1 cellular context compared by ENCODE assay signal in the genomic region with DNA sequence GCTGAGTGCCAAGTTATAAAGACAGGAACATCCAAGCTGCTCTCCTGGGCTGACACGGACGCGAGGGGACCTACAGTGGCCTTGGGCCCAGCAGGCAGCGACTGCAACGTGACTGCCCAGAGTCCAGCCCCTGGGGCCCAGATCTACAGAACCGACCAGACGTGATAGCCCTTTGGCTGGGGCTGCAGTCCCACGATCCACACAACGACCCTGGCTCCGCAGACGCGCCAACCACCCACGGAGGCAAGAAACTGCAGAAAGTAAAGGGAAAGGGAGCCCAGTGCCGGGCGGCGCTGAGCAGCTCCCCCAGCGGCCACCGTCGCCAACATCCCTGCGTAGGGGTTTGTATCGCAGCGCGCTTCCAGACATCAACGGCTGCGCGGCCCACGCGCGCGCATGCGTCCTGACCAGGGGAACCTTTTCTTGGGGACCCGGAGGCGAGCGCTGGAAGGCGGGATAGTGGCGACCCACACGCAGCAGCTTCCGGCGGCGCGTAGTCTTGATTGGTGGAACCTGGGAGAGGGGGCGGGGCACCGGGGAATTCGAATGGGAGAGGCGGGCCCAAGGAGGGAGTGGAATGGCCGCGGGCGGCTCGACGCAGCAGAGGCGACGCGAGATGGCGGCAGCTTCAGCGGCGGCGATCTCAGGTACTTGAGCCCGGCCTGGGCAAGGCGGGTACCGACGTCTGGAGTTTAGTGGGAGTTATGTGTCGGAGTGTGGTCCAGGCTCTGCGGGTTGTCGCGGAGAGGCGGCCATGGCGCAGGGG.
TF ChIP-seq lines count a peak whose summit lies in the region.

Gene KIF22 (plus strand): TSS at position 569 of the 766 bp plus-strand sequence. CDS start 9 bp downstream, at position 578.

TF ChIP-seq in HEK293, 187 proteins besides CTCF, POLR2A, EP300 and RAD21 (continued from another document and continues in another):
- TF ChIP-seq, protein P1, sequence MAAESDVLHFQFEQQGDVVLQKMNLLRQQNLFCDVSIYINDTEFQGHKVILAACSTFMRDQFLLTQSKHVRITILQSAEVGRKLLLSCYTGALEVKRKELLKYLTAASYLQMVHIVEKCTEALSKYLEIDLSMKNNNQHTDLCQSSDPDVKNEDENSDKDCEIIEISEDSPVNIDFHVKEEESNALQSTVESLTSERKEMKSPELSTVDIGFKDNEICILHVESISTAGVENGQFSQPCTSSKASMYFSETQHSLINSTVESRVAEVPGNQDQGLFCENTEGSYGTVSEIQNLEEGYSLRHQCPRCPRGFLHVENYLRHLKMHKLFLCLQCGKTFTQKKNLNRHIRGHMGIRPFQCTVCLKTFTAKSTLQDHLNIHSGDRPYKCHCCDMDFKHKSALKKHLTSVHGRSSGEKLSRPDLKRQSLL (tag by site-specific recombination; IDR thresholded peaks at IDR 0.05): no peak
- TF ChIP-seq REPIN1 (tag by site-specific recombination; IDR thresholded peaks at IDR 0.05; ENCODE audit: low read depth): 0 out of 2 replicates have a peak, but pooled peaks have one; percentile 50
- TF ChIP-seq REST (tag by site-specific recombination; IDR thresholded peaks at IDR 0.05): no peak
- peak; percentile 63; the same call in 1 of the 2 replicates for TF ChIP-seq GLIS1 (tag by site-specific recombination; IDR thresholded peaks at IDR 0.05)
- TF ChIP-seq ZNF121 (tag by site-specific recombination; IDR thresholded peaks at IDR 0.05): peak; percentile 48; the same call in 1 of the 2 replicates
- TF ChIP-seq ZNF394 (tag by site-specific recombination; IDR thresholded peaks at IDR 0.05; ENCODE audit: borderline replicate concordance): no peak; the same call in 1 of the 2 replicates
- peak; percentile 48; the same call in 1 of the 2 replicates for TF ChIP-seq ZNF843 (tag by site-specific recombination; IDR thresholded peaks at IDR 0.05)
- peak; percentile 89 for TF ChIP-seq KLF16 (tag by site-specific recombination; IDR thresholded peaks at IDR 0.05)
- no peak for TF ChIP-seq ZNF350 (tag by site-specific recombination; IDR thresholded peaks at IDR 0.05)
- TF ChIP-seq, protein P2, sequence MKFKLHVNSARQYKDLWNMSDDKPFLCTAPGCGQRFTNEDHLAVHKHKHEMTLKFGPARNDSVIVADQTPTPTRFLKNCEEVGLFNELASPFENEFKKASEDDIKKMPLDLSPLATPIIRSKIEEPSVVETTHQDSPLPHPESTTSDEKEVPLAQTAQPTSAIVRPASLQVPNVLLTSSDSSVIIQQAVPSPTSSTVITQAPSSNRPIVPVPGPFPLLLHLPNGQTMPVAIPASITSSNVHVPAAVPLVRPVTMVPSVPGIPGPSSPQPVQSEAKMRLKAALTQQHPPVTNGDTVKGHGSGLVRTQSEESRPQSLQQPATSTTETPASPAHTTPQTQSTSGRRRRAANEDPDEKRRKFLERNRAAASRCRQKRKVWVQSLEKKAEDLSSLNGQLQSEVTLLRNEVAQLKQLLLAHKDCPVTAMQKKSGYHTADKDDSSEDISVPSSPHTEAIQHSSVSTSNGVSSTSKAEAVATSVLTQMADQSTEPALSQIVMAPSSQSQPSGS (tag by site-specific recombination; IDR thresholded peaks at IDR 0.05; ENCODE audit: low read depth): no peak
- TF ChIP-seq EGR2 (tag by site-specific recombination; IDR thresholded peaks at IDR 0.05; ENCODE audit: low read depth): peak; percentile 93
- peak; percentile 93 for TF ChIP-seq ZFHX2 (tag by site-specific recombination; conservative IDR thresholded peaks at IDR 0.05)
- TF ChIP-seq ZNF701 (tag by site-specific recombination; IDR thresholded peaks at IDR 0.05): no peak
- TF ChIP-seq KLF10 (tag by site-specific recombination; IDR thresholded peaks at IDR 0.05): peak; percentile 58
- TF ChIP-seq RBAK (tag by site-specific recombination; IDR thresholded peaks at IDR 0.05): no peak
- peak; percentile 40; the same call in 1 of the 2 replicates for TF ChIP-seq ZIC2 (tag by site-specific recombination; IDR thresholded peaks at IDR 0.05)
- TF ChIP-seq, protein P3, sequence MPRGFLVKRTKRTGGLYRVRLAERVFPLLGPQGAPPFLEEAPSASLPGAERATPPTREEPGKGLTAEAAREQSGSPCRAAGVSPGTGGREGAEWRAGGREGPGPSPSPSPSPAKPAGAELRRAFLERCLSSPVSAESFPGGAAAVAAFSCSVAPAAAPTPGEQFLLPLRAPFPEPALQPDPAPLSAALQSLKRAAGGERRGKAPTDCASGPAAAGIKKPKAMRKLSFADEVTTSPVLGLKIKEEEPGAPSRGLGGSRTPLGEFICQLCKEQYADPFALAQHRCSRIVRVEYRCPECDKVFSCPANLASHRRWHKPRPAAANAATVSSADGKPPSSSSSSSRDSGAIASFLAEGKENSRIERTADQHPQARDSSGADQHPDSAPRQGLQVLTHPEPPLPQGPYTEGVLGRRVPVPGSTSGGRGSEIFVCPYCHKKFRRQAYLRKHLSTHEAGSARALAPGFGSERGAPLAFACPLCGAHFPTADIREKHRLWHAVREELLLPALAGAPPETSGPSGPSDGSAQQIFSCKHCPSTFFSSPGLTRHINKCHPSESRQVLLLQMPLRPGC (tag by site-specific recombination; IDR thresholded peaks at IDR 0.05): peak; percentile 13; the same call in 1 of the 2 replicates
- TF ChIP-seq, protein P4, sequence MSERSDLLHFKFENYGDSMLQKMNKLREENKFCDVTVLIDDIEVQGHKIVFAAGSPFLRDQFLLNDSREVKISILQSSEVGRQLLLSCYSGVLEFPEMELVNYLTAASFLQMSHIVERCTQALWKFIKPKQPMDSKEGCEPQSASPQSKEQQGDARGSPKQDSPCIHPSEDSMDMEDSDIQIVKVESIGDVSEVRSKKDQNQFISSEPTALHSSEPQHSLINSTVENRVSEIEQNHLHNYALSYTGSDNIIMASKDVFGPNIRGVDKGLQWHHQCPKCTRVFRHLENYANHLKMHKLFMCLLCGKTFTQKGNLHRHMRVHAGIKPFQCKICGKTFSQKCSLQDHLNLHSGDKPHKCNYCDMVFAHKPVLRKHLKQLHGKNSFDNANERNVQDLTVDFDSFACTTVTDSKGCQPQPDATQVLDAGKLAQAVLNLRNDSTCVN (tag by site-specific recombination; optimal IDR thresholded peaks at IDR 0.05): peak; percentile 95
- 0 out of 2 replicates have a peak, but pooled peaks have one; percentile 55 for TF ChIP-seq ZNF561 (tag by site-specific recombination; IDR thresholded peaks at IDR 0.05; ENCODE audit: borderline replicate concordance)
- TF ChIP-seq SP7 (tag by site-specific recombination; IDR thresholded peaks at IDR 0.05): peak; percentile 79
- peak; percentile 88 for TF ChIP-seq ZNF501 (tag by site-specific recombination; IDR thresholded peaks at IDR 0.05)
- TF ChIP-seq HOXA7 (CRISPR knock-in tag; IDR thresholded peaks at IDR 0.05; ENCODE audit: borderline replicate concordance): no peak
- TF ChIP-seq ZSCAN30 (tag by site-specific recombination; IDR thresholded peaks at IDR 0.05): peak; percentile 84
- peak; percentile 58; the same call in 1 of the 2 replicates for TF ChIP-seq ZNF76 (tag by site-specific recombination; IDR thresholded peaks at IDR 0.05; ENCODE audit: borderline replicate concordance, low read depth)
- no peak; the same call in 1 of the 2 replicates for TF ChIP-seq ZFP69B (tag by site-specific recombination; IDR thresholded peaks at IDR 0.05)
- TF ChIP-seq ZNF341 (tag by site-specific recombination; IDR thresholded peaks at IDR 0.05; ENCODE audit: low read depth): 0 out of 2 replicates have a peak, but pooled peaks have one; percentile 40
- TF ChIP-seq, protein P5, sequence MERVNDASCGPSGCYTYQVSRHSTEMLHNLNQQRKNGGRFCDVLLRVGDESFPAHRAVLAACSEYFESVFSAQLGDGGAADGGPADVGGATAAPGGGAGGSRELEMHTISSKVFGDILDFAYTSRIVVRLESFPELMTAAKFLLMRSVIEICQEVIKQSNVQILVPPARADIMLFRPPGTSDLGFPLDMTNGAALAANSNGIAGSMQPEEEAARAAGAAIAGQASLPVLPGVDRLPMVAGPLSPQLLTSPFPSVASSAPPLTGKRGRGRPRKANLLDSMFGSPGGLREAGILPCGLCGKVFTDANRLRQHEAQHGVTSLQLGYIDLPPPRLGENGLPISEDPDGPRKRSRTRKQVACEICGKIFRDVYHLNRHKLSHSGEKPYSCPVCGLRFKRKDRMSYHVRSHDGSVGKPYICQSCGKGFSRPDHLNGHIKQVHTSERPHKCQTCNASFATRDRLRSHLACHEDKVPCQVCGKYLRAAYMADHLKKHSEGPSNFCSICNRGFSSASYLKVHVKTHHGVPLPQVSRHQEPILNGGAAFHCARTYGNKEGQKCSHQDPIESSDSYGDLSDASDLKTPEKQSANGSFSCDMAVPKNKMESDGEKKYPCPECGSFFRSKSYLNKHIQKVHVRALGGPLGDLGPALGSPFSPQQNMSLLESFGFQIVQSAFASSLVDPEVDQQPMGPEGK (tag by site-specific recombination; IDR thresholded peaks at IDR 0.05): peak; percentile 71
- TF ChIP-seq ZBTB7A (tag by site-specific recombination; IDR thresholded peaks at IDR 0.05; ENCODE audit: low read depth): peak; percentile 69
- TF ChIP-seq TSHZ1 (tag by site-specific recombination; IDR thresholded peaks at IDR 0.05; ENCODE audit: borderline replicate concordance): no peak
- peak; percentile 69 for TF ChIP-seq WT1 (tag by site-specific recombination; IDR thresholded peaks at IDR 0.05)
- TF ChIP-seq SP3 (tag by site-specific recombination; IDR thresholded peaks at IDR 0.05): peak; percentile 95
- TF ChIP-seq ZBTB1 (tag by site-specific recombination; IDR thresholded peaks at IDR 0.05): no peak
- no peak for TF ChIP-seq BCL11A (tag by site-specific recombination; IDR thresholded peaks at IDR 0.05; ENCODE audit: low read depth)
- TF ChIP-seq ZNF639 (tag by site-specific recombination; IDR thresholded peaks at IDR 0.05): peak; percentile 75; the same call in 1 of the 2 replicates
- TF ChIP-seq YY1 (tag by site-specific recombination; IDR thresholded peaks at IDR 0.05): peak; percentile 97
